26 cellular contexts compared by ENCODE assay signal in genomic region chr20:33976959-33977358, GRCh38.
"Had no signal": no experiment of that assay in that cellular context is flagged by ENCODE, and none has a peak within 500 bp of the region (broad histone marks: within the 10 kb centered on the region; RNA-seq: fewer than 3 reads in every experiment).

No MANE protein-coding gene starts in this region.

- H3K9me3 Mint-ChIP-seq: immature natural killer cell; memory B cell; natural killer cell treated with Interleukin-12 subunit alpha and Interleukin-12 subunit beta and Interleukin-15 and Interleukin-18, amount 100 ng/mL, for 72 hours; stimulated activated naive CD8-positive, alpha-beta T cell treated with anti-CD3 and anti-CD28 coated beads, Interleukin-15, amount 100 ng/mL, for 72 hours; type B pancreatic cell had no signal

- H3K4me1 ChIP-seq: left ventricle myocardium inferior, right atrium auricular region, right lobe of liver, tibial nerve, uterus had no signal

- H3K4me3 ChIP-seq: left ventricle myocardium inferior, lung, mucosa of descending colon, ovary, right atrium auricular region, right lobe of liver, smooth muscle cell, tibial nerve, uterus had no signal

- H3K27ac ChIP-seq: left ventricle myocardium inferior, ovary, right atrium auricular region, right lobe of liver, tibial nerve, uterus had no signal

- H3K4me3 Mint-ChIP-seq: immature natural killer cell; memory B cell; naive thymus-derived CD4-positive, alpha-beta T cell; natural killer cell treated with Interleukin-12 subunit alpha and Interleukin-12 subunit beta and Interleukin-15 and Interleukin-18, amount 100 ng/mL, for 72 hours; stimulated activated memory B cell treated with anti-CD40 and anti-IgM and Interleukin-4, amounts not matched to agents 10 μg/mL and 1 μg/mL and 100 μg/mL, for 72 hours; stimulated activated naive CD8-positive, alpha-beta T cell treated with anti-CD3 and anti-CD28 coated beads, Interleukin-15, amount 100 ng/mL, for 72 hours; type B pancreatic cell had no signal

- H3K27ac Mint-ChIP-seq: immature natural killer cell; memory B cell; naive thymus-derived CD4-positive, alpha-beta T cell; natural killer cell treated with Interleukin-12 subunit alpha and Interleukin-12 subunit beta and Interleukin-15 and Interleukin-18, amount 100 ng/mL, for 72 hours; progenitor cell of endocrine pancreas; stimulated activated memory B cell treated with anti-CD40 and anti-IgM and Interleukin-4, amounts not matched to agents 10 μg/mL and 1 μg/mL and 100 μg/mL, for 72 hours; stimulated activated naive CD8-positive, alpha-beta T cell treated with anti-CD3 and anti-CD28 coated beads, Interleukin-15, amount 100 ng/mL, for 72 hours; type B pancreatic cell had no signal

- H3K36me3 ChIP-seq: left ventricle myocardium inferior, ovary, right atrium auricular region, right lobe of liver, tibial nerve, uterus had no signal

- H3K4me2 ChIP-seq: smooth muscle cell had no signal

- FAIRE-seq: islet of Langerhans had no signal

- ATAC-seq: mucosa of descending colon; naive thymus-derived CD4-positive, alpha-beta T cell; natural killer cell treated with Interleukin-12 subunit alpha and Interleukin-12 subunit beta and Interleukin-15 and Interleukin-18, amount 100 ng/mL, for 72 hours; right lobe of liver; stimulated activated memory B cell treated with anti-CD40 and anti-IgM and Interleukin-4, amounts not matched to agents 10 μg/mL and 1 μg/mL and 100 μg/mL, for 72 hours; stimulated activated naive CD8-positive, alpha-beta T cell treated with anti-CD3 and anti-CD28 coated beads, Interleukin-15, amount 100 ng/mL, for 72 hours had no signal

- H3K27me3 ChIP-seq: ovary, right atrium auricular region, right lobe of liver, tibial nerve, uterus had no signal

- H3K4me1 Mint-ChIP-seq: immature natural killer cell; memory B cell; naive thymus-derived CD4-positive, alpha-beta T cell; stimulated activated memory B cell treated with anti-CD40 and anti-IgM and Interleukin-4, amounts not matched to agents 10 μg/mL and 1 μg/mL and 100 μg/mL, for 72 hours; stimulated activated naive CD8-positive, alpha-beta T cell treated with anti-CD3 and anti-CD28 coated beads, Interleukin-15, amount 100 ng/mL, for 72 hours had no signal

- H3K36me3 Mint-ChIP-seq: immature natural killer cell; memory B cell; naive thymus-derived CD4-positive, alpha-beta T cell; natural killer cell treated with Interleukin-12 subunit alpha and Interleukin-12 subunit beta and Interleukin-15 and Interleukin-18, amount 100 ng/mL, for 72 hours; stimulated activated memory B cell treated with anti-CD40 and anti-IgM and Interleukin-4, amounts not matched to agents 10 μg/mL and 1 μg/mL and 100 μg/mL, for 72 hours; type B pancreatic cell had no signal

- H3K9me3 ChIP-seq: left ventricle myocardium inferior, mucosa of descending colon, ovary, right lobe of liver, tibial nerve, uterus had no signal

- H3K27me3 Mint-ChIP-seq: stimulated activated naive CD8-positive, alpha-beta T cell treated with anti-CD3 and anti-CD28 coated beads, Interleukin-15, amount 100 ng/mL, for 72 hours had no signal

- DNase-seq: hypothalamus; immature natural killer cell; left ventricle myocardium inferior; midbrain; mucosa of descending colon; naive thymus-derived CD4-positive, alpha-beta T cell; ovary; right lobe of liver; stimulated activated CD4-positive, alpha-beta T cell treated with anti-CD3 and anti-CD28 coated beads, Interleukin-1b, Interleukin-23, amount 100 ng/mL, for 48 hours; stimulated activated CD4-positive, alpha-beta T cell treated with anti-CD3 and anti-CD28 coated beads, Interleukin-2, amount 100 ng/mL, for 48 hours; stimulated activated CD4-positive, alpha-beta T cell treated with anti-CD3 and anti-CD28 coated beads, Interleukin-4, amount 100 ng/mL, for 4 hours; stimulated activated CD8-positive, alpha-beta memory T cell treated with anti-CD3 and anti-CD28 coated beads, Interleukin-4, amount 100 ng/mL, for 48 hours; stimulated activated naive CD4-positive, alpha-beta T cell treated with Interleukin-2 at 50 U/mL for 16 hours; stimulated activated naive CD8-positive, alpha-beta T cell treated with anti-CD3 and anti-CD28 coated beads, Interleukin-15, amount 100 ng/mL, for 72 hours; substantia nigra; uterus had no signal
